ENCODE assay signal across 18 cellular contexts in the genomic region with DNA sequence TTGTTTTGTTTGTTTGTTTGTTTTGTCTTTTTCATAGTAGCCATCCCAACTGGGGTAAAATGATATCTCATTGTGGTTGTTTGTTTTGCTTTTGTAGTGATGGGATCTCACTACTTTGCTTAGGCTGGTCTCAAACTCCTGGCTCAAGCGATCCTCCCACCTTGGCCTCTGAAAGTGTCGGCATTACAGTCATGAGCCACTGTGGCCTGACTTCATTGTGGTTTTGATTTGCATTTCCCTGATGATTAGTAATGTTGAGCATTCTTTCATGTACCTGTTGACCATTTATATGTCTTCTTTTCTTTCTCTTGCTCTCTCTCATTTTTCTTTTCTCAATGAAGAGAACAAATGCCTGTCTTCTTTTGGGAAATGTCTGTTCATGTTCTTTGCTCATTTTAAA. TPM values are rescaled to one million over a fixed set of nuclear protein-coding genes. Genes with fewer than 3 reads are reported as not detected.
A peak's percentile ranks its signal among the peaks of the same experiment; 100 is the strongest.
DNase-seq lines count a peak whose midpoint lies in the region; ATAC-seq and TF ChIP-seq lines count a peak whose summit lies in the region.
"Had no signal": no experiment of that assay in that cellular context is flagged by ENCODE, and none has a peak within 500 bp of the region (broad histone marks: within the 10 kb centered on the region; RNA-seq: fewer than 3 reads in every experiment).

No MANE protein-coding gene starts in this region.

- H3F3A ChIP-seq in MM.1S (ENCODE audit: insufficient read depth, low read length) = no peaks in the 10 kb centered on the region

- POLR2A ChIA-PET in naive thymus-derived CD8-positive, alpha-beta T cell (lab: Charles Lee) = no interaction called here

- H3K9me3 ChIP-seq in MM.1S (replicated peaks; ENCODE audit: insufficient read depth, low read length) = no peaks in the 10 kb centered on the region

- peaks cover 4% of the 10 kb centered on the region; the same call in 1 of the 2 replicates for H3K4me1 ChIP-seq in MM.1S (ENCODE audit: low read length)
- H3K4me1 ChIP-seq: BLaER1 had no signal

- no peak overlapping the region for H3K4me3 ChIP-seq in MM.1S (ENCODE audit: low read length)
- H3K4me3 ChIP-seq: BLaER1 had no signal

- peak; percentile 53 for ATAC-seq in memory B cell (ENCODE audit: low read depth)
- ATAC-seq in HG02610 (IDR thresholded peaks at IDR 0.05; ENCODE audit: unreplicated experiment) = no peak
- no peak for ATAC-seq in naive thymus-derived CD8-positive, alpha-beta T cell

- H3K4me3 Mint-ChIP-seq in memory B cell = no peak overlapping the region
- H3K4me3 Mint-ChIP-seq in naive thymus-derived CD8-positive, alpha-beta T cell = no peak overlapping the region
- H3K4me3 Mint-ChIP-seq: H9 had no signal

- no peaks in the 10 kb centered on the region for H4K20me1 ChIP-seq in MM.1S (ENCODE audit: insufficient read depth, low read length)
- H4K20me1 ChIP-seq: BLaER1 had no signal

- no peaks in the 10 kb centered on the region for H3K27me3 Mint-ChIP-seq in memory B cell
- peaks cover 0 to 13% (median 9%) of the 10 kb centered on the region in 5 donors for H3K27me3 Mint-ChIP-seq in naive thymus-derived CD8-positive, alpha-beta T cell
- H3K27me3 Mint-ChIP-seq: IgD-negative memory B cell had no signal

- no peak overlapping the region for H3K4me2 ChIP-seq in MM.1S (ENCODE audit: low read depth, low read length)
- H3K4me2 ChIP-seq: BLaER1 had no signal

- no peaks in the 10 kb centered on the region for H3K27me3 ChIP-seq in MM.1S (replicated peaks; ENCODE audit: insufficient read depth, low read length)
- H3K27me3 ChIP-seq: BLaER1 had no signal

- peak; percentile 5 for DNase-seq in DMS53 (lab: John Stamatoyannopoulos, UW)
- no peak for DNase-seq in DMS53 treated with DMSO at 0.1 percent for 48 hours (lab: John Stamatoyannopoulos, UW; ENCODE audit: unreplicated experiment)
- DNase-seq in MM.1S = peak; percentile 31
- no peak for DNase-seq in memory B cell (ENCODE audit: low spot score in 2 of 2)
- no peak for DNase-seq in naive thymus-derived CD8-positive, alpha-beta T cell
- DNase-seq in middle frontal gyrus (ENCODE audit: extremely low spot score, low spot score) = no peak
- DNase-seq: AML-193, Calu3, DND-41, GDM1, GOT3, H9, KG1 had no signal

- no peaks in the 10 kb centered on the region for H3K79me2 ChIP-seq in MM.1S (ENCODE audit: low read length)

- H2AFZ ChIP-seq in MM.1S (ENCODE audit: low read length) = no peak overlapping the region

- H3K9me3 Mint-ChIP-seq in memory B cell = peaks cover 12% of the 10 kb centered on the region
- peaks cover 2 to 21% (median 7%) of the 10 kb centered on the region in 9 donors for H3K9me3 Mint-ChIP-seq in naive thymus-derived CD8-positive, alpha-beta T cell

- peak overlapping the region; percentile 63 for H3K27ac Mint-ChIP-seq in memory B cell
- H3K27ac Mint-ChIP-seq in naive thymus-derived CD8-positive, alpha-beta T cell = no peak overlapping the region
- H3K27ac Mint-ChIP-seq: H9 had no signal

- H3K9me2 ChIP-seq in MM.1S (replicated peaks; ENCODE audit: insufficient read depth, low read length) = no peaks in the 10 kb centered on the region

- H3K36me3 Mint-ChIP-seq in memory B cell = peaks cover 10% of the 10 kb centered on the region
- H3K36me3 Mint-ChIP-seq in naive thymus-derived CD8-positive, alpha-beta T cell = peaks cover 0 to 11% (median 10%) of the 10 kb centered on the region in 3 donors

- no peaks in the 10 kb centered on the region for H3K36me3 ChIP-seq in MM.1S (replicated peaks; ENCODE audit: insufficient read depth, low read length)
- H3K36me3 ChIP-seq: BLaER1 had no signal

- peaks cover 5% of the 10 kb centered on the region for H3K4me1 Mint-ChIP-seq in memory B cell
- no peaks in the 10 kb centered on the region for H3K4me1 Mint-ChIP-seq in naive thymus-derived CD8-positive, alpha-beta T cell
- H3K4me1 Mint-ChIP-seq: H9 had no signal

- H3K27ac ChIP-seq in MM.1S (ENCODE audit: low read length) = no peak overlapping the region
- H3K27ac ChIP-seq: 22Rv1, BLaER1 had no signal

- no peak for TF ChIP-seq CTCF in MM.1S (IDR thresholded peaks at IDR 0.05; ENCODE audit: low read length)

- no peak overlapping the region for H3K9ac ChIP-seq in MM.1S (ENCODE audit: low read length)
- H3K9ac ChIP-seq: BLaER1 had no signal

RNA-seq across cellular contexts. Expression of a gene that starts 30.8 kb away (rescaled TPM):
- 10 to 100 TPM; 50.7 to 51.7 TPM for total RNA-seq in naive thymus-derived CD8-positive, alpha-beta T cell
- 10 to 100 TPM; 26.4 to 61.0 (median 33.2) TPM for polyA plus RNA-seq in naive thymus-derived CD8-positive, alpha-beta T cell
- total RNA-seq: HT1080 had no signal

RNA-seq across cellular contexts. Expression of a gene that starts 33.3 kb away (rescaled TPM):
- total RNA-seq in naive thymus-derived CD8-positive, alpha-beta T cell = 10 to 100 TPM; 32.6 to 35.9 TPM
- polyA plus RNA-seq in naive thymus-derived CD8-positive, alpha-beta T cell = 100 to 1,000 TPM in 1 of 3 donors, 10 to 100 TPM in 2; 19.5 to 121 (median 77.1) TPM

RNA-seq across cellular contexts. Expression of a gene that starts 35.6 kb away (rescaled TPM):
- 10 to 100 TPM; 42.8 to 44.0 TPM for total RNA-seq in naive thymus-derived CD8-positive, alpha-beta T cell
- polyA plus RNA-seq in naive thymus-derived CD8-positive, alpha-beta T cell = 100 to 1,000 TPM in 2 of 3 donors, 10 to 100 TPM in 1; 62.2 to 228 (median 186) TPM

Comparison
In these comparisons a context has a peak if more than half of its experiments do, and no peak if none do; other contexts are left out.
1. DNase-seq: peak in DMS53 (single experiment) and MM.1S (single experiment); none in DMS53 treated with DMSO at 0.1 percent for 48 hours (single experiment), memory B cell (0 of 2), naive thymus-derived CD8-positive, alpha-beta T cell (0 of 10) and middle frontal gyrus (single experiment).